ENCODE assay signal across 17 cellular contexts in genomic region chr20:60024801-60025200, GRCh38.
"Had no signal": no experiment of that assay in that cellular context is flagged by ENCODE, and none has a peak within 500 bp of the region (broad histone marks: within the 10 kb centered on the region; RNA-seq: fewer than 3 reads in every experiment).

No MANE protein-coding gene starts in this region.

- H3K36me3 ChIP-seq: heart left ventricle, neutrophil, right atrium auricular region, stomach, thoracic aorta, transverse colon had no signal

- H3K4me3 Mint-ChIP-seq: naive B cell, nephron had no signal

- H3K4me1 Mint-ChIP-seq: naive B cell had no signal

- DNase-seq: effector CD4-positive, alpha-beta T cell; heart left ventricle; hippocampal formation; mesendoderm; naive B cell; posterior cingulate gyrus; small intestine; stimulated activated CD4-positive, alpha-beta T cell treated with anti-CD3 and anti-CD28 coated beads, Interleukin-12 subunit alpha, Interleukin-12 subunit beta, amount 100 ng/mL, for 4 hours; stimulated activated naive CD4-positive, alpha-beta T cell; stomach; substantia nigra; transverse colon had no signal

- H3K27ac Mint-ChIP-seq: naive B cell, nephron had no signal

- H3K4me3 ChIP-seq: coronary artery, heart left ventricle, right atrium auricular region, stomach, thoracic aorta, transverse colon had no signal

- H3K27me3 ChIP-seq: heart left ventricle, neutrophil, right atrium auricular region, stomach, transverse colon had no signal
